1 cellular context compared by ENCODE assay signal in genomic region chr21:33507003-33507402, GRCh38. TPM values are rescaled to one million over a fixed set of nuclear protein-coding genes. Genes with fewer than 3 reads are reported as not detected.
"Had no signal": no experiment of that assay in that cellular context is flagged by ENCODE, and none has a peak within 500 bp of the region (broad histone marks: within the 10 kb centered on the region; RNA-seq: fewer than 3 reads in every experiment).

No MANE protein-coding gene starts in this region.

RNA-seq across cellular contexts. Expression of gene DNAJC28, which starts 15.5 kb away (rescaled TPM):
- total RNA-seq: mononuclear cell had no signal
